ENCODE assay signal across 16 cellular contexts in genomic region chrY:2860511-2860910, GRCh38. TPM values are rescaled to one million over a fixed set of nuclear protein-coding genes. Genes with fewer than 3 reads are reported as not detected.
DNase-seq lines count a peak whose midpoint lies in the region; ATAC-seq and TF ChIP-seq lines count a peak whose summit lies in the region.
"Had no signal": no experiment of that assay in that cellular context is flagged by ENCODE, and none has a peak within 500 bp of the region (broad histone marks: within the 10 kb centered on the region; RNA-seq: fewer than 3 reads in every experiment).

No MANE protein-coding gene starts in this region.

- no peaks in the 10 kb centered on the region for H3K9me3 Mint-ChIP-seq in T-helper 2 cell treated with Interferon-gamma antibody and Interleukin-4, amounts not matched to agents 5 μg/mL and 100 μg/mL, for 36 hours
- H3K9me3 Mint-ChIP-seq in central memory CD8-positive, alpha-beta T cell: no peaks in the 10 kb centered on the region
- H3K9me3 Mint-ChIP-seq: natural killer cell treated with Interleukin-12 subunit alpha and Interleukin-12 subunit beta and Interleukin-15 and Interleukin-18, amount 100 ng/mL, for 72 hours had no signal

- peak overlapping the region; percentile 85 for H3K27ac Mint-ChIP-seq in T-helper 2 cell treated with Interferon-gamma antibody and Interleukin-4, amounts not matched to agents 5 μg/mL and 100 μg/mL, for 36 hours
- peak overlapping the region; percentile 54 for H3K27ac Mint-ChIP-seq in central memory CD8-positive, alpha-beta T cell (ENCODE audit: low read depth)

- DNase-seq in T-helper 2 cell treated with Interferon-gamma antibody and Interleukin-4, amounts not matched to agents 5 μg/mL and 100 μg/mL, for 36 hours (ENCODE audit: low spot score): no peak
- no peak for DNase-seq in T-helper 2 cell
- peak; percentile 35 for DNase-seq in LoVo (ENCODE audit: low spot score)
- DNase-seq in central memory CD8-positive, alpha-beta T cell (ENCODE audit: low spot score in 2 of 2): no peak
- DNase-seq in non-pigmented ciliary epithelial cell (ENCODE audit: low read depth): peak; percentile 31
- DNase-seq in left lobe of liver (ENCODE audit: low spot score): no peak
- DNase-seq in WERI-Rb-1: no peak
- no peak for DNase-seq in NCI-H187 (lab: John Stamatoyannopoulos, UW)
- DNase-seq: adrenal gland, GDM1, NCI-H2171 treated with DMSO at 0.1 percent for 48 hours, retina, SIG-M5, transverse colon had no signal

- ATAC-seq in central memory CD8-positive, alpha-beta T cell (replicated peaks; ENCODE audit: extremely low read depth, poor library complexity, severe bottlenecking): no peak
- no peak for ATAC-seq in left lobe of liver
- ATAC-seq: natural killer cell treated with Interleukin-12 subunit alpha and Interleukin-12 subunit beta and Interleukin-15 and Interleukin-18, amount 100 ng/mL, for 72 hours had no signal

- H3K4me3 Mint-ChIP-seq in T-helper 2 cell treated with Interferon-gamma antibody and Interleukin-4, amounts not matched to agents 5 μg/mL and 100 μg/mL, for 36 hours: peak overlapping the region; percentile 75
- H3K4me3 Mint-ChIP-seq in central memory CD8-positive, alpha-beta T cell: no peak overlapping the region

- H3K36me3 Mint-ChIP-seq in T-helper 2 cell treated with Interferon-gamma antibody and Interleukin-4, amounts not matched to agents 5 μg/mL and 100 μg/mL, for 36 hours (ENCODE audit: low read depth): peaks cover 88% of the 10 kb centered on the region
- peaks cover 93% of the 10 kb centered on the region for H3K36me3 Mint-ChIP-seq in central memory CD8-positive, alpha-beta T cell (ENCODE audit: insufficient read depth)

- no peaks in the 10 kb centered on the region for H3K27me3 Mint-ChIP-seq in T-helper 2 cell treated with Interferon-gamma antibody and Interleukin-4, amounts not matched to agents 5 μg/mL and 100 μg/mL, for 36 hours (ENCODE audit: low read depth)
- no peaks in the 10 kb centered on the region for H3K27me3 Mint-ChIP-seq in central memory CD8-positive, alpha-beta T cell
- H3K27me3 Mint-ChIP-seq: natural killer cell treated with Interleukin-12 subunit alpha and Interleukin-12 subunit beta and Interleukin-15 and Interleukin-18, amount 100 ng/mL, for 72 hours had no signal

- TF ChIP-seq CTCF in WERI-Rb-1 (IDR thresholded peaks at IDR 0.05; ENCODE audit: low read depth, low read length): no peak

- no peak overlapping the region for H3K27ac ChIP-seq in WERI-Rb-1
- H3K27ac ChIP-seq: adrenal gland, esophagus muscularis mucosa had no signal

- no peak overlapping the region for H3K4me3 ChIP-seq in WERI-Rb-1 (ENCODE audit: low read depth, low read length)
- H3K4me3 ChIP-seq: adrenal gland, esophagus muscularis mucosa, transverse colon had no signal

- H3K36me3 ChIP-seq in WERI-Rb-1: no peaks in the 10 kb centered on the region
- H3K36me3 ChIP-seq: adrenal gland, transverse colon had no signal

- H3K9me3 ChIP-seq in WERI-Rb-1 (ENCODE audit: severe bottlenecking): no peaks in the 10 kb centered on the region
- H3K9me3 ChIP-seq: adrenal gland, esophagus muscularis mucosa, transverse colon had no signal

- no peaks in the 10 kb centered on the region for H3K27me3 ChIP-seq in WERI-Rb-1 (ENCODE audit: insufficient read depth, low read depth, severe bottlenecking)
- H3K27me3 ChIP-seq: adrenal gland, esophagus muscularis mucosa, transverse colon had no signal

- H3K4me1 Mint-ChIP-seq in T-helper 2 cell treated with Interferon-gamma antibody and Interleukin-4, amounts not matched to agents 5 μg/mL and 100 μg/mL, for 36 hours (ENCODE audit: low read depth): peaks cover 59% of the 10 kb centered on the region
- peaks cover 74% of the 10 kb centered on the region for H3K4me1 Mint-ChIP-seq in central memory CD8-positive, alpha-beta T cell

RNA-seq across cellular contexts. Expression of gene RPS4Y1, which starts 19.1 kb away (rescaled TPM):
- 87.6 TPM for total RNA-seq in left lobe of liver

Comparison
In these comparisons a context has a peak if more than half of its experiments do, and no peak if none do; other contexts are left out.
1. DNase-seq: peak in LoVo (single experiment) and non-pigmented ciliary epithelial cell (single experiment); none in T-helper 2 cell treated with Interferon-gamma antibody and Interleukin-4, amounts not matched to agents 5 μg/mL and 100 μg/mL, for 36 hours (single experiment), T-helper 2 cell (0 of 5), central memory CD8-positive, alpha-beta T cell (0 of 2), left lobe of liver (single experiment), WERI-Rb-1 (single experiment) and NCI-H187 (0 of 2).